16 cellular contexts compared by ENCODE assay signal in genomic region chr11:2997406-2997805, GRCh38. TPM values are rescaled to one million over a fixed set of nuclear protein-coding genes. Genes with fewer than 3 reads are reported as not detected.
DNase-seq lines count a peak whose midpoint lies in the region; ATAC-seq and TF ChIP-seq lines count a peak whose summit lies in the region.
"Had no signal": no experiment of that assay in that cellular context is flagged by ENCODE, and none has a peak within 500 bp of the region (broad histone marks: within the 10 kb centered on the region; RNA-seq: fewer than 3 reads in every experiment).

No MANE protein-coding gene starts in this region.

- H3K9ac ChIP-seq in mammary epithelial cell (ENCODE audit: insufficient read depth, low read length) (no peak overlapping the region), parathyroid adenoma (no peak overlapping the region)
- H3K9ac ChIP-seq: BLaER1, KMS-11 had no signal

- H3K9me3 ChIP-seq in mammary epithelial cell (replicated peaks; ENCODE audit: insufficient read depth, low read length) (no peaks in the 10 kb centered on the region), parathyroid adenoma (ENCODE audit: control insufficient read depth, low read length) (no peaks in the 10 kb centered on the region)
- H3K9me3 ChIP-seq: BLaER1 had no signal

- H3K27ac Mint-ChIP-seq in MCF 10A (ENCODE audit: low read depth, unreplicated experiment), result no peak overlapping the region
- no peak overlapping the region for H3K27ac Mint-ChIP-seq in activated CD4-positive, alpha-beta T cell treated with anti-CD3 and anti-CD28 coated beads for 36 hours

- H3K4me3 ChIP-seq in mammary epithelial cell (replicated peaks in 1 of 3; ENCODE audit: insufficient read depth in 1 of 3, low read depth in 2 of 3, low read length in 3 of 3) (no peak overlapping the region), parathyroid adenoma (ENCODE audit: low read depth, low read length) (no peak overlapping the region)
- H3K4me3 ChIP-seq: BLaER1 had no signal

- no peak overlapping the region for H3K27ac ChIP-seq in mammary epithelial cell (ENCODE audit: insufficient read depth, low read depth, low read length)
- H3K27ac ChIP-seq in parathyroid adenoma, result peak overlapping the region; percentile 48
- H3K27ac ChIP-seq: BLaER1, KMS-11 had no signal

- H3K4me3 Mint-ChIP-seq in MCF 10A (ENCODE audit: unreplicated experiment), result no peak overlapping the region
- no peak overlapping the region for H3K4me3 Mint-ChIP-seq in activated CD4-positive, alpha-beta T cell treated with anti-CD3 and anti-CD28 coated beads for 36 hours
- H3K4me3 Mint-ChIP-seq: CD4-positive, alpha-beta memory T cell; H9 had no signal

- H3K4me2 ChIP-seq in mammary epithelial cell (ENCODE audit: insufficient read depth, low read depth, low read length) (no peak overlapping the region), parathyroid adenoma (ENCODE audit: low read length) (no peak overlapping the region)
- H3K4me2 ChIP-seq: BLaER1, KMS-11 had no signal

- peaks cover 17% of the 10 kb centered on the region for H3K36me3 Mint-ChIP-seq in MCF 10A (ENCODE audit: insufficient read depth, unreplicated experiment)
- peaks cover 16% of the 10 kb centered on the region for H3K36me3 Mint-ChIP-seq in activated CD4-positive, alpha-beta T cell treated with anti-CD3 and anti-CD28 coated beads for 36 hours (ENCODE audit: low read depth)

- POLR2A ChIA-PET in MCF 10A (lab: Yijun Ruan, JAX), result interaction anchor here (8.7 kb wide), 1 partner anchor 7 kb away, joined by 161 read pairs; the partner anchor contains the start of gene NAP1L4
- POLR2A ChIA-PET in activated CD4-positive, alpha-beta T cell treated with anti-CD3 and anti-CD28 coated beads for 36 hours (lab: Charles Lee), result no interaction called here

- no peaks in the 10 kb centered on the region for H3K27me3 ChIP-seq in mammary epithelial cell (ENCODE audit: insufficient read depth, low read length)
- no peaks in the 10 kb centered on the region for H3K27me3 ChIP-seq in parathyroid adenoma (ENCODE audit: control insufficient read depth, insufficient read depth, low read length)
- H3K27me3 ChIP-seq: BLaER1 had no signal

- no peaks in the 10 kb centered on the region for H3K9me3 Mint-ChIP-seq in MCF 10A (ENCODE audit: unreplicated experiment)
- H3K9me3 Mint-ChIP-seq in activated CD4-positive, alpha-beta T cell treated with anti-CD3 and anti-CD28 coated beads for 36 hours (ENCODE audit: low read depth), result no peaks in the 10 kb centered on the region
- H3K9me3 Mint-ChIP-seq: H9 had no signal

- DNase-seq in MCF 10A (ENCODE audit: unreplicated experiment) (no peak), mammary epithelial cell (no peak), islet precursor cell (peak; percentile 50), NCI-H2081 (lab: John Stamatoyannopoulos, UW) (no peak)
- DNase-seq in activated CD4-positive, alpha-beta T cell treated with anti-CD3 and anti-CD28 coated beads for 36 hours, result no peak
- DNase-seq: CD4-positive, alpha-beta memory T cell; DMS153; GDM1; H9; NCI-H1417 treated with DMSO at 0.1 percent for 48 hours; NCI-H187 treated with DMSO at 0.1 percent for 48 hours; NCI-H226 had no signal

- H3K36me3 ChIP-seq in mammary epithelial cell (ENCODE audit: insufficient read depth, low read length) (peaks cover 6% of the 10 kb centered on the region), parathyroid adenoma (ENCODE audit: control insufficient read depth, insufficient read depth, low read length) (no peaks in the 10 kb centered on the region)

- peaks cover 18% of the 10 kb centered on the region for H3K4me1 Mint-ChIP-seq in MCF 10A (ENCODE audit: insufficient read depth, unreplicated experiment)
- H3K4me1 Mint-ChIP-seq in activated CD4-positive, alpha-beta T cell treated with anti-CD3 and anti-CD28 coated beads for 36 hours, result no peaks in the 10 kb centered on the region

- TF ChIP-seq CTCF in MCF 10A (IDR thresholded peaks at IDR 0.05; ENCODE audit: unreplicated experiment) (no peak), mammary epithelial cell (conservative IDR thresholded peaks at IDR 0.05 in 1 of 2, IDR thresholded peaks at IDR 0.05 in 1 of 2; ENCODE audit: extremely low read depth in 1 of 2, insufficient read depth in 1 of 2, low read depth in 1 of 2, low read length in 2 of 2) (no peak), parathyroid adenoma (IDR thresholded peaks at IDR 0.05) (no peak)

- no peaks in the 10 kb centered on the region for H3K27me3 Mint-ChIP-seq in MCF 10A (ENCODE audit: insufficient read depth, unreplicated experiment)
- no peaks in the 10 kb centered on the region for H3K27me3 Mint-ChIP-seq in activated CD4-positive, alpha-beta T cell treated with anti-CD3 and anti-CD28 coated beads for 36 hours
- H3K27me3 Mint-ChIP-seq: CD4-positive, alpha-beta memory T cell had no signal

- WGBS in mammary epithelial cell (ENCODE audit: low coverage, missing lambda C conversion rate), result 75% methylated on average over 3 of the region's 4 CpGs

- dilution Hi-C loops in mammary epithelial cell (cut with HindIII; ENCODE audit: low sequenced_read_pairs), result no loop called here

- H3K4me1 ChIP-seq in mammary epithelial cell (ENCODE audit: insufficient read depth, low read length), result peaks cover 48% of the 10 kb centered on the region
- H3K4me1 ChIP-seq in parathyroid adenoma, result peaks cover 28% of the 10 kb centered on the region

- H2AFZ ChIP-seq in mammary epithelial cell (ENCODE audit: low read depth, low read length) (no peak overlapping the region), parathyroid adenoma (no peak overlapping the region)

- H3K79me2 ChIP-seq in mammary epithelial cell (ENCODE audit: insufficient read depth, low read length) (peaks cover 2% of the 10 kb centered on the region), parathyroid adenoma (no peaks in the 10 kb centered on the region)

- CTCF ChIA-PET in MCF 10A (lab: Yijun Ruan, JAX), result interaction anchor here (1.3 to 2.7 kb wide), 6 partner anchors 15 to 67 kb away, joined by 3 to 16 read pairs (median 5); no protein-coding TSS in a partner anchor
- CTCF ChIA-PET in mammary epithelial cell (lab: Charles Lee; ENCODE audit: low non-redundant PET), result no interaction called here
- CTCF ChIA-PET in activated CD4-positive, alpha-beta T cell treated with anti-CD3 and anti-CD28 coated beads for 36 hours (lab: Charles Lee), result interaction anchor here (0.9 to 1.8 kb wide), 2 partner anchors 17 to 25 kb away, joined by 3 to 6 read pairs; no protein-coding TSS in a partner anchor

- no peak for ATAC-seq in HG03442 (IDR thresholded peaks at IDR 0.05; ENCODE audit: unreplicated experiment)
- no peak for ATAC-seq in activated CD4-positive, alpha-beta T cell treated with anti-CD3 and anti-CD28 coated beads for 36 hours

- BruUV-seq in MCF 10A (replicated peaks; lab: Mats Ljungman, UMichigan) (TSS peak; percentile 11), mammary epithelial cell (replicated peaks; lab: Mats Ljungman, UMichigan) (no TSS peak)

- in situ Hi-C loops in mammary epithelial cell (cut with MboI; ENCODE audit: low sequenced_read_pairs in 2 of 2), result no loop called here

- no peaks in the 10 kb centered on the region for H4K20me1 ChIP-seq in mammary epithelial cell (ENCODE audit: insufficient read depth, low read length)
- H4K20me1 ChIP-seq: BLaER1 had no signal

- intact Hi-C loops in MCF 10A (cut with micrococcal nuclease), result no loop called here
- intact Hi-C loops in mammary epithelial cell (cut with micrococcal nuclease), result no loop called here
- intact Hi-C loops in activated CD4-positive, alpha-beta T cell treated with anti-CD3 and anti-CD28 coated beads for 36 hours (cut with DNase I, micrococcal nuclease), result no loop called here

RNA-seq across cellular contexts. Expression of gene NAP1L4, which starts 5.3 kb away (rescaled TPM):
- total RNA-seq in MCF 10A (2022), result 103 TPM in 2 replicates
- total RNA-seq in mammary epithelial cell, result 100 to 1,000 TPM in 1 of 2 donors, 10 to 100 TPM in 1; 89.2 to 153 TPM
- 106 TPM for polyA plus RNA-seq in mammary epithelial cell
- 90.9 TPM for polyA minus RNA-seq in mammary epithelial cell
- 100 to 1,000 TPM; 241 to 246 TPM for total RNA-seq in activated CD4-positive, alpha-beta T cell treated with anti-CD3 and anti-CD28 coated beads for 36 hours

RNA-seq across cellular contexts. Expression of gene CARS1, which starts 59.8 kb away (rescaled TPM):
- 144 and 150 TPM in 2 replicates for total RNA-seq in MCF 10A (2022)
- 100 to 1,000 TPM; 112 to 125 TPM for total RNA-seq in mammary epithelial cell
- 66.3 TPM for polyA plus RNA-seq in mammary epithelial cell
- 32.1 TPM for polyA minus RNA-seq in mammary epithelial cell
- 100 to 1,000 TPM in 1 of 2 experiments, 10 to 100 TPM in 1; 94.1 to 126 TPM for total RNA-seq in activated CD4-positive, alpha-beta T cell treated with anti-CD3 and anti-CD28 coated beads for 36 hours
